14 cellular contexts compared by ENCODE assay signal in genomic region chrX:18887821-18888205, GRCh38.
DNase-seq lines count a peak whose midpoint lies in the region; ATAC-seq lines count a peak whose summit lies in the region.
"Had no signal": no experiment of that assay in that cellular context is flagged by ENCODE, and none has a peak within 500 bp of the region (broad histone marks: within the 10 kb centered on the region; RNA-seq: fewer than 3 reads in every experiment).

No MANE protein-coding gene starts in this region.

- peaks cover 0 to 2% (median 0%) of the 10 kb centered on the region in 3 donors for H3K36me3 ChIP-seq in skeletal muscle tissue (ENCODE audit: control insufficient read depth in 3 of 3, insufficient read depth in 3 of 3, low read length in 3 of 3)

- H3K4me1 ChIP-seq in skeletal muscle tissue (ENCODE audit: control insufficient read depth in 3 of 3, insufficient read depth in 3 of 3, low read length in 3 of 3): peaks cover 22 to 52% (median 38%) of the 10 kb centered on the region in 3 donors

- no peaks in the 10 kb centered on the region for H3K9me3 ChIP-seq in skeletal muscle tissue (ENCODE audit: control insufficient read depth in 3 of 3, low read length in 3 of 3)
- H3K9me3 ChIP-seq: mucosa of descending colon had no signal

- H3K4me3 Mint-ChIP-seq in immature natural killer cell: peak overlapping the region; percentile 46 to 90 (median 51)
- H3K4me3 Mint-ChIP-seq: HFFc6 had no signal

- H3K27me3 Mint-ChIP-seq in immature natural killer cell (ENCODE audit: low read depth in 3 of 3): peaks cover 2 to 5% (median 4%) of the 10 kb centered on the region in 3 donors

- H3K27me3 ChIP-seq in skeletal muscle tissue (ENCODE audit: control insufficient read depth in 3 of 3, insufficient read depth in 3 of 3, low read length in 3 of 3): no peaks in the 10 kb centered on the region

- H3K27ac ChIP-seq in skeletal muscle tissue (ENCODE audit: low read depth, low read length): peak overlapping the region; percentile 89

- H3K36me3 Mint-ChIP-seq in immature natural killer cell: no peaks in the 10 kb centered on the region

- H3K9ac ChIP-seq in skeletal muscle tissue (ENCODE audit: low read depth in 1 of 3, low read length in 3 of 3): peak overlapping the region in 1 of 3 donors; percentile 77

- peaks cover 29 to 31% of the 10 kb centered on the region in 2 donors for H3K4me1 Mint-ChIP-seq in immature natural killer cell

- no peaks in the 10 kb centered on the region for H3K9me3 Mint-ChIP-seq in immature natural killer cell
- H3K9me3 Mint-ChIP-seq: HFFc6 had no signal

- H3K27ac Mint-ChIP-seq in immature natural killer cell: peak overlapping the region in 5 of 6 donors; percentile 41 to 95 (median 86)
- H3K27ac Mint-ChIP-seq: HFFc6 had no signal

- H3K4me3 ChIP-seq in skeletal muscle tissue (ENCODE audit: low read length in 3 of 3): peak overlapping the region in 1 of 3 donors; percentile 60
- H3K4me3 ChIP-seq: K562, mucosa of descending colon had no signal

- peak; percentile 45 for DNase-seq in D341Med (ENCODE audit: low spot score)
- DNase-seq in NCI-H82 treated with DMSO at 0.1 percent for 48 hours (lab: John Stamatoyannopoulos, UW; ENCODE audit: unreplicated experiment): peak; percentile 75
- no peak for DNase-seq in immature natural killer cell
- DNase-seq in activated CD8-positive, alpha-beta memory T cell treated with anti-CD3 and anti-CD28 coated beads, Interleukin-2, amount 50 U/mL, for 4 hours: no peak
- DNase-seq: activated CD8-positive, alpha-beta memory T cell treated with anti-CD3 and anti-CD28 coated beads, Interleukin-2, amount 50 U/mL, for 48 hours; anterior cingulate cortex; effector memory CD4-positive, alpha-beta T cell; HFFc6 had no signal

- ATAC-seq in GM19328 (IDR thresholded peaks at IDR 0.05; ENCODE audit: unreplicated experiment) (no peak), GM19324 (IDR thresholded peaks at IDR 0.05; ENCODE audit: low FRiP score, unreplicated experiment) (no peak), GM19351 (IDR thresholded peaks at IDR 0.05; ENCODE audit: unreplicated experiment) (no peak)

Comparison
In these comparisons a context has a peak if more than half of its experiments do, and no peak if none do; other contexts are left out.
1. DNase-seq: peak in D341Med (single experiment) and NCI-H82 treated with DMSO at 0.1 percent for 48 hours (single experiment); none in immature natural killer cell (0 of 3) and activated CD8-positive, alpha-beta memory T cell treated with anti-CD3 and anti-CD28 coated beads, Interleukin-2, amount 50 U/mL, for 4 hours (single experiment).